ENCODE assay signal across 1 cellular context in the genomic region with DNA sequence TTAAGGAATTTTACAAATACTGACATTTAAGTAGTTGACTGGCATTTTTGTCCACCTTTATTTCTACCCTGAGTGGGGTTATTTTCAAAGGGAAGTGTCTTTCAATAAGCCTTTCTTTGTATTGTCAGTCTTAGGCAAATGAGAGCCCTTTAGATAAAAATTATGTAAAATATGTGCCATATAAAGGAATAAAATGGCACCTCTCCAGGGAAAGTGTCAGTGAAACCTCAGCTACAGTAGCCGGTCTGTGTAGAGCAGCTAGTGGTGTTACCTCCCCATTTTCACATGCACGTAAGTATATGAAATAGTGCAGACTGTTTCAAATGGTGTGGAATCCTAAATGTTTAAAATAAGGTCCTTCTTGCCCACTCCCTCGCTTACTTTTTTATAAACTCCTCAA.
TF ChIP-seq lines count a peak whose summit lies in the region.

No MANE protein-coding gene starts in this region.

TF ChIP-seq in GM23338, 12 proteins besides CTCF, POLR2A, EP300 and RAD21:
- TF ChIP-seq, protein P1, sequence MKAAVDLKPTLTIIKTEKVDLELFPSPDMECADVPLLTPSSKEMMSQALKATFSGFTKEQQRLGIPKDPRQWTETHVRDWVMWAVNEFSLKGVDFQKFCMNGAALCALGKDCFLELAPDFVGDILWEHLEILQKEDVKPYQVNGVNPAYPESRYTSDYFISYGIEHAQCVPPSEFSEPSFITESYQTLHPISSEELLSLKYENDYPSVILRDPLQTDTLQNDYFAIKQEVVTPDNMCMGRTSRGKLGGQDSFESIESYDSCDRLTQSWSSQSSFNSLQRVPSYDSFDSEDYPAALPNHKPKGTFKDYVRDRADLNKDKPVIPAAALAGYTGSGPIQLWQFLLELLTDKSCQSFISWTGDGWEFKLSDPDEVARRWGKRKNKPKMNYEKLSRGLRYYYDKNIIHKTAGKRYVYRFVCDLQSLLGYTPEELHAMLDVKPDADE (IDR thresholded peaks at IDR 0.05): no peak
- TF ChIP-seq JUNB (IDR thresholded peaks at IDR 0.05; ENCODE audit: unreplicated experiment) (no peak), ZNF114 (CRISPR knock-in tag; IDR thresholded peaks at IDR 0.05) (no peak), EZH2phosphoT487 (IDR thresholded peaks at IDR 0.05; ENCODE audit: unreplicated experiment) (no peak), EZH2 (IDR thresholded peaks at IDR 0.05; ENCODE audit: low read depth, unreplicated experiment) (no peak), ZNF331 (CRISPR knock-in tag; IDR thresholded peaks at IDR 0.05; ENCODE audit: low read depth) (no peak), STAT1 (IDR thresholded peaks at IDR 0.05; ENCODE audit: unreplicated experiment) (no peak), CREB1 (CRISPR knock-in tag; IDR thresholded peaks at IDR 0.05; ENCODE audit: low read depth) (no peak), POLR2AphosphoS5 (IDR thresholded peaks at IDR 0.05; ENCODE audit: low read depth) (no peak), NANOG (IDR thresholded peaks at IDR 0.05; ENCODE audit: borderline replicate concordance) (no peak)
- TF ChIP-seq, protein P2, sequence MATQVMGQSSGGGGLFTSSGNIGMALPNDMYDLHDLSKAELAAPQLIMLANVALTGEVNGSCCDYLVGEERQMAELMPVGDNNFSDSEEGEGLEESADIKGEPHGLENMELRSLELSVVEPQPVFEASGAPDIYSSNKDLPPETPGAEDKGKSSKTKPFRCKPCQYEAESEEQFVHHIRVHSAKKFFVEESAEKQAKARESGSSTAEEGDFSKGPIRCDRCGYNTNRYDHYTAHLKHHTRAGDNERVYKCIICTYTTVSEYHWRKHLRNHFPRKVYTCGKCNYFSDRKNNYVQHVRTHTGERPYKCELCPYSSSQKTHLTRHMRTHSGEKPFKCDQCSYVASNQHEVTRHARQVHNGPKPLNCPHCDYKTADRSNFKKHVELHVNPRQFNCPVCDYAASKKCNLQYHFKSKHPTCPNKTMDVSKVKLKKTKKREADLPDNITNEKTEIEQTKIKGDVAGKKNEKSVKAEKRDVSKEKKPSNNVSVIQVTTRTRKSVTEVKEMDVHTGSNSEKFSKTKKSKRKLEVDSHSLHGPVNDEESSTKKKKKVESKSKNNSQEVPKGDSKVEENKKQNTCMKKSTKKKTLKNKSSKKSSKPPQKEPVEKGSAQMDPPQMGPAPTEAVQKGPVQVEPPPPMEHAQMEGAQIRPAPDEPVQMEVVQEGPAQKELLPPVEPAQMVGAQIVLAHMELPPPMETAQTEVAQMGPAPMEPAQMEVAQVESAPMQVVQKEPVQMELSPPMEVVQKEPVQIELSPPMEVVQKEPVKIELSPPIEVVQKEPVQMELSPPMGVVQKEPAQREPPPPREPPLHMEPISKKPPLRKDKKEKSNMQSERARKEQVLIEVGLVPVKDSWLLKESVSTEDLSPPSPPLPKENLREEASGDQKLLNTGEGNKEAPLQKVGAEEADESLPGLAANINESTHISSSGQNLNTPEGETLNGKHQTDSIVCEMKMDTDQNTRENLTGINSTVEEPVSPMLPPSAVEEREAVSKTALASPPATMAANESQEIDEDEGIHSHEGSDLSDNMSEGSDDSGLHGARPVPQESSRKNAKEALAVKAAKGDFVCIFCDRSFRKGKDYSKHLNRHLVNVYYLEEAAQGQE (IDR thresholded peaks at IDR 0.05; ENCODE audit: unreplicated experiment): no peak
- TF ChIP-seq, protein P3, sequence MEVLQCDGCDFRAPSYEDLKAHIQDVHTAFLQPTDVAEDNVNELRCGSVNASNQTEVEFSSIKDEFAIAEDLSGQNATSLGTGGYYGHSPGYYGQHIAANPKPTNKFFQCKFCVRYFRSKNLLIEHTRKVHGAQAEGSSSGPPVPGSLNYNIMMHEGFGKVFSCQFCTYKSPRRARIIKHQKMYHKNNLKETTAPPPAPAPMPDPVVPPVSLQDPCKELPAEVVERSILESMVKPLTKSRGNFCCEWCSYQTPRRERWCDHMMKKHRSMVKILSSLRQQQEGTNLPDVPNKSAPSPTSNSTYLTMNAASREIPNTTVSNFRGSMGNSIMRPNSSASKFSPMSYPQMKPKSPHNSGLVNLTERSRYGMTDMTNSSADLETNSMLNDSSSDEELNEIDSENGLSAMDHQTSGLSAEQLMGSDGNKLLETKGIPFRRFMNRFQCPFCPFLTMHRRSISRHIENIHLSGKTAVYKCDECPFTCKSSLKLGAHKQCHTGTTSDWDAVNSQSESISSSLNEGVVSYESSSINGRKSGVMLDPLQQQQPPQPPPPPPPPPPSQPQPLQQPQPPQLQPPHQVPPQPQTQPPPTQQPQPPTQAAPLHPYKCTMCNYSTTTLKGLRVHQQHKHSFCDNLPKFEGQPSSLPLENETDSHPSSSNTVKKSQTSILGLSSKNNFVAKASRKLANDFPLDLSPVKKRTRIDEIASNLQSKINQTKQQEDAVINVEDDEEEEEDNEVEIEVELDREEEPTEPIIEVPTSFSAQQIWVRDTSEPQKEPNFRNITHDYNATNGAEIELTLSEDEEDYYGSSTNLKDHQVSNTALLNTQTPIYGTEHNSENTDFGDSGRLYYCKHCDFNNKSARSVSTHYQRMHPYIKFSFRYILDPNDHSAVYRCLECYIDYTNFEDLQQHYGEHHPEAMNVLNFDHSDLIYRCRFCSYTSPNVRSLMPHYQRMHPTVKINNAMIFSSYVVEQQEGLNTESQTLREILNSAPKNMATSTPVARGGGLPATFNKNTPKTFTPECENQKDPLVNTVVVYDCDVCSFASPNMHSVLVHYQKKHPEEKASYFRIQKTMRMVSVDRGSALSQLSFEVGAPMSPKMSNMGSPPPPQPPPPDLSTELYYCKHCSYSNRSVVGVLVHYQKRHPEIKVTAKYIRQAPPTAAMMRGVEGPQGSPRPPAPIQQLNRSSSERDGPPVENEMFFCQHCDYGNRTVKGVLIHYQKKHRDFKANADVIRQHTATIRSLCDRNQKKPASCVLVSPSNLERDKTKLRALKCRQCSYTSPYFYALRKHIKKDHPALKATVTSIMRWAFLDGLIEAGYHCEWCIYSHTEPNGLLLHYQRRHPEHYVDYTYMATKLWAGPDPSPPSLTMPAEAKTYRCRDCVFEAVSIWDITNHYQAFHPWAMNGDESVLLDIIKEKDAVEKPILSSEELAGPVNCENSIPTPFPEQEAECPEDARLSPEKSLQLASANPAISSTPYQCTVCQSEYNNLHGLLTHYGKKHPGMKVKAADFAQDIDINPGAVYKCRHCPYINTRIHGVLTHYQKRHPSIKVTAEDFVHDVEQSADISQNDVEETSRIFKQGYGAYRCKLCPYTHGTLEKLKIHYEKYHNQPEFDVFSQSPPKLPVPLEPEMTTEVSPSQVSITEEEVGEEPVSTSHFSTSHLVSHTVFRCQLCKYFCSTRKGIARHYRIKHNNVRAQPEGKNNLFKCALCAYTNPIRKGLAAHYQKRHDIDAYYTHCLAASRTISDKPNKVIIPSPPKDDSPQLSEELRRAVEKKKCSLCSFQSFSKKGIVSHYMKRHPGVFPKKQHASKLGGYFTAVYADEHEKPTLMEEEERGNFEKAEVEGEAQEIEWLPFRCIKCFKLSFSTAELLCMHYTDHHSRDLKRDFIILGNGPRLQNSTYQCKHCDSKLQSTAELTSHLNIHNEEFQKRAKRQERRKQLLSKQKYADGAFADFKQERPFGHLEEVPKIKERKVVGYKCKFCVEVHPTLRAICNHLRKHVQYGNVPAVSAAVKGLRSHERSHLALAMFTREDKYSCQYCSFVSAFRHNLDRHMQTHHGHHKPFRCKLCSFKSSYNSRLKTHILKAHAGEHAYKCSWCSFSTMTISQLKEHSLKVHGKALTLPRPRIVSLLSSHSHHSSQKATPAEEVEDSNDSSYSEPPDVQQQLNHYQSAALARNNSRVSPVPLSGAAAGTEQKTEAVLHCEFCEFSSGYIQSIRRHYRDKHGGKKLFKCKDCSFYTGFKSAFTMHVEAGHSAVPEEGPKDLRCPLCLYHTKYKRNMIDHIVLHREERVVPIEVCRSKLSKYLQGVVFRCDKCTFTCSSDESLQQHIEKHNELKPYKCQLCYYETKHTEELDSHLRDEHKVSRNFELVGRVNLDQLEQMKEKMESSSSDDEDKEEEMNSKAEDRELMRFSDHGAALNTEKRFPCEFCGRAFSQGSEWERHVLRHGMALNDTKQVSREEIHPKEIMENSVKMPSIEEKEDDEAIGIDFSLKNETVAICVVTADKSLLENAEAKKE (CRISPR knock-in tag; IDR thresholded peaks at IDR 0.05): no peak
